Comparison of ENCODE assay signal across 25 cellular contexts in genomic region chr16:2734844-2735243, GRCh38. TPM values are rescaled to one million over a fixed set of nuclear protein-coding genes. Genes with fewer than 3 reads are reported as not detected.
DNase-seq lines count a peak whose midpoint lies in the region; ATAC-seq and TF ChIP-seq lines count a peak whose summit lies in the region.
"Had no signal": no experiment of that assay in that cellular context is flagged by ENCODE, and none has a peak within 500 bp of the region (broad histone marks: within the 10 kb centered on the region; RNA-seq: fewer than 3 reads in every experiment).

No MANE protein-coding gene starts in this region.

- H3K9me3 ChIP-seq in H9 (ENCODE audit: control insufficient read depth, low read depth, low read length): no peaks in the 10 kb centered on the region
- no peaks in the 10 kb centered on the region for H3K9me3 ChIP-seq in mesenchymal stem cell (ENCODE audit: control insufficient read depth, low read length)
- H3K9me3 ChIP-seq: BE2C, BLaER1 had no signal

- H2BK12ac ChIP-seq in H9 (ENCODE audit: insufficient read length, low read depth, low read length) (no peak overlapping the region), mesenchymal stem cell (ENCODE audit: low read length in 2 of 2) (no peak overlapping the region)

- H4K5ac ChIP-seq in H9 (ENCODE audit: insufficient read length, low read depth, low read length): no peak overlapping the region

- no peak overlapping the region for H3K4me3 ChIP-seq in HL-60 (replicated peaks; ENCODE audit: insufficient read depth, low read length)
- H3K4me3 ChIP-seq in mesenchymal stem cell (ENCODE audit: insufficient read depth in 1 of 2, low read depth in 1 of 2, low read length in 2 of 2): no peak overlapping the region
- H3K4me3 ChIP-seq: BLaER1 had no signal

- ATAC-seq in activated T-helper 17 cell treated with anti-CD3 and anti-CD28 coated beads, Interleukin-2, amount 50 U/mL, for 72 hours (replicated peaks): peak; percentile 78
- ATAC-seq in GM21528 (IDR thresholded peaks at IDR 0.05; ENCODE audit: low FRiP score, unreplicated experiment): no peak

- no peak overlapping the region for H4K91ac ChIP-seq in H9 (ENCODE audit: insufficient read length, low read depth, low read length)
- no peak overlapping the region for H4K91ac ChIP-seq in mesenchymal stem cell (ENCODE audit: low read length)

- H3K27me3 ChIP-seq in H9 (ENCODE audit: insufficient read depth, low read length) (no peaks in the 10 kb centered on the region), HL-60 (ENCODE audit: insufficient read depth, poor library complexity, severe bottlenecking) (no peaks in the 10 kb centered on the region), mesenchymal stem cell (ENCODE audit: control insufficient read depth in 1 of 2, insufficient read depth in 1 of 2, low read length in 2 of 2) (peaks cover 8 to 12% of the 10 kb centered on the region in 2 experiments)
- H3K27me3 ChIP-seq: BE2C, BLaER1 had no signal

- H3K9ac ChIP-seq in H9 (ENCODE audit: extremely low read depth, insufficient read length, low read length): no peak overlapping the region
- H3K9ac ChIP-seq in mesenchymal stem cell (ENCODE audit: low read length): no peak overlapping the region
- H3K9ac ChIP-seq: BLaER1 had no signal

- no peak overlapping the region for H3K27ac Mint-ChIP-seq in H9
- no peak overlapping the region for H3K27ac Mint-ChIP-seq in activated T-helper 17 cell treated with anti-CD3 and anti-CD28 coated beads, Interleukin-2, amount 50 U/mL, for 72 hours
- H3K27ac Mint-ChIP-seq: CD4-positive, alpha-beta memory T cell; CD4-positive, CD25-positive, alpha-beta regulatory T cell had no signal

- H2AK5ac ChIP-seq in H9 (ENCODE audit: insufficient read length, low read length) (no peak overlapping the region), mesenchymal stem cell (ENCODE audit: low read length, severe bottlenecking) (no peak overlapping the region)

- no peak overlapping the region for H3K56ac ChIP-seq in H9 (ENCODE audit: insufficient read length, low read depth, low read length)

- H3K4me2 ChIP-seq in H9 (ENCODE audit: insufficient read depth, insufficient read length, low read length): no peak overlapping the region
- no peak overlapping the region for H3K4me2 ChIP-seq in mesenchymal stem cell (ENCODE audit: low read length, poor library complexity, severe bottlenecking)
- H3K4me2 ChIP-seq: BLaER1 had no signal

- H3K4me3 Mint-ChIP-seq in H9: no peak overlapping the region
- no peak overlapping the region for H3K4me3 Mint-ChIP-seq in activated T-helper 17 cell treated with anti-CD3 and anti-CD28 coated beads, Interleukin-2, amount 50 U/mL, for 72 hours
- H3K4me3 Mint-ChIP-seq: CD14-positive monocyte; CD4-positive, alpha-beta memory T cell; CD4-positive, CD25-positive, alpha-beta regulatory T cell; CD8-positive, alpha-beta memory T cell had no signal

- H3K23me2 ChIP-seq in H9 (ENCODE audit: insufficient read length, low read depth, low read length, poor library complexity, severe bottlenecking): no peaks in the 10 kb centered on the region

- DNase-seq in H9 (no peak), HL-60 (ENCODE audit: low read depth in 1 of 2, low spot score in 1 of 2) (no peak), mesenchymal stem cell (no peak), NCI-H526 treated with DMSO at 0.1 percent for 48 hours (lab: John Stamatoyannopoulos, UW) (no peak), SW480 (ENCODE audit: low spot score) (no peak), DMS79 treated with DMSO at 0.1 percent for 48 hours (lab: John Stamatoyannopoulos, UW) (no peak)
- DNase-seq: 8988T; ACHN; BE2C; C1 segment of cervical spinal cord; CD4-positive, alpha-beta memory T cell; CD4-positive, CD25-positive, alpha-beta regulatory T cell; CD8-positive, alpha-beta memory T cell; COR-L47; DMS 273 treated with DMSO at 0.1 percent for 48 hours; DMS153; DMS53; DMS79; GF-D8 had no signal

- H2BK120ac ChIP-seq in H9 (ENCODE audit: low read depth, low read length, poor library complexity, severe bottlenecking) (no peak overlapping the region), mesenchymal stem cell (ENCODE audit: low read depth, low read length) (no peak overlapping the region)

- H2BK20ac ChIP-seq in H9 (ENCODE audit: low read depth, low read length, poor library complexity, severe bottlenecking): no peak overlapping the region

- H2BK15ac ChIP-seq in H9 (ENCODE audit: low read depth, low read length) (no peak overlapping the region), mesenchymal stem cell (ENCODE audit: low read depth, poor library complexity, severe bottlenecking) (no peak overlapping the region)

- H3K79me1 ChIP-seq in H9 (ENCODE audit: insufficient read depth, low read depth, low read length, poor library complexity, severe bottlenecking) (no peaks in the 10 kb centered on the region), mesenchymal stem cell (replicated peaks; ENCODE audit: low read length, poor library complexity, severe bottlenecking) (no peaks in the 10 kb centered on the region)

- H3K27ac ChIP-seq in H9 (ENCODE audit: insufficient read length, low read depth, low read length) (no peak overlapping the region), HL-60 (replicated peaks) (peak overlapping the region; percentile 38; the same call in 1 of the 2 replicates), mesenchymal stem cell (ENCODE audit: low read length, poor library complexity, severe bottlenecking) (no peak overlapping the region)
- H3K27ac ChIP-seq: BLaER1 had no signal

- H3K4ac ChIP-seq in H9 (ENCODE audit: low read depth, low read length) (no peak overlapping the region), mesenchymal stem cell (ENCODE audit: low read depth in 1 of 2, low read length in 2 of 2) (no peak overlapping the region)

- H3K4me1 Mint-ChIP-seq in H9: peaks cover 4 to 16% of the 10 kb centered on the region in 2 experiments; a peak in 2 of 4 replicates
- no peaks in the 10 kb centered on the region for H3K4me1 Mint-ChIP-seq in activated T-helper 17 cell treated with anti-CD3 and anti-CD28 coated beads, Interleukin-2, amount 50 U/mL, for 72 hours
- H3K4me1 Mint-ChIP-seq: CD4-positive, alpha-beta memory T cell; CD4-positive, CD25-positive, alpha-beta regulatory T cell; CD8-positive, alpha-beta memory T cell had no signal

- no peak overlapping the region for H2AFZ ChIP-seq in H9 (ENCODE audit: low read length)
- H2AFZ ChIP-seq in mesenchymal stem cell (ENCODE audit: low read depth, low read length): peak overlapping the region; percentile 27

- no peaks in the 10 kb centered on the region; the same call in 1 of the 2 replicates for H3K27me3 Mint-ChIP-seq in H9 (ENCODE audit: low read depth)
- H3K27me3 Mint-ChIP-seq in activated T-helper 17 cell treated with anti-CD3 and anti-CD28 coated beads, Interleukin-2, amount 50 U/mL, for 72 hours: no peaks in the 10 kb centered on the region

- no peaks in the 10 kb centered on the region for H3K79me2 ChIP-seq in H9 (ENCODE audit: insufficient read depth, low read length)

- no peaks in the 10 kb centered on the region for H3K9me3 Mint-ChIP-seq in H9
- H3K9me3 Mint-ChIP-seq in activated T-helper 17 cell treated with anti-CD3 and anti-CD28 coated beads, Interleukin-2, amount 50 U/mL, for 72 hours: no peaks in the 10 kb centered on the region
- H3K9me3 Mint-ChIP-seq: CD4-positive, alpha-beta memory T cell; CD4-positive, CD25-positive, alpha-beta regulatory T cell; CD8-positive, alpha-beta memory T cell had no signal

- H2BK5ac ChIP-seq in H9 (ENCODE audit: insufficient read length, low read length) (peak overlapping the region; percentile 26), mesenchymal stem cell (ENCODE audit: low read depth, low read length, poor library complexity, severe bottlenecking) (no peak overlapping the region)

- no peaks in the 10 kb centered on the region for H3K36me3 Mint-ChIP-seq in H9 (ENCODE audit: insufficient read depth in 1 of 3, low read depth in 3 of 3)
- H3K36me3 Mint-ChIP-seq in activated T-helper 17 cell treated with anti-CD3 and anti-CD28 coated beads, Interleukin-2, amount 50 U/mL, for 72 hours (ENCODE audit: low read depth): no peaks in the 10 kb centered on the region
- H3K36me3 Mint-ChIP-seq: CD14-positive monocyte; CD4-positive, alpha-beta memory T cell; CD4-positive, CD25-positive, alpha-beta regulatory T cell; CD8-positive, alpha-beta memory T cell had no signal

- H3T11ph ChIP-seq in H9 (ENCODE audit: low read length): no peak overlapping the region

- no peaks in the 10 kb centered on the region for H4K20me1 ChIP-seq in H9 (ENCODE audit: control insufficient read depth, insufficient read depth, insufficient read length)
- H4K20me1 ChIP-seq: BLaER1 had no signal

- H4K8ac ChIP-seq in H9 (replicated peaks; ENCODE audit: insufficient read length, low read depth, low read length) (no peak overlapping the region), mesenchymal stem cell (ENCODE audit: low read length) (no peak overlapping the region)

- H3K36me3 ChIP-seq in mesenchymal stem cell (ENCODE audit: control insufficient read depth in 1 of 2, insufficient read depth in 2 of 2, low read depth in 1 of 2, low read length in 2 of 2): no peaks in the 10 kb centered on the region
- H3K36me3 ChIP-seq: BE2C, BLaER1 had no signal

- no CpG with 5 or more reads among the region's 7 CpGs for WGBS in H9 (ENCODE audit: extremely low coverage, insufficient read length, low lambda C conversion rate)
- 94% methylated on average over 6 of the region's 7 CpGs for WGBS in mesenchymal stem cell

- H3K23ac ChIP-seq in H9 (ENCODE audit: insufficient read length, low read depth, low read length) (no peak overlapping the region), mesenchymal stem cell (ENCODE audit: low read length in 2 of 2) (no peak overlapping the region)

- TF ChIP-seq CTCF in H9 (conservative IDR thresholded peaks at IDR 0.05): no peak
- no peak for TF ChIP-seq CTCF in HL-60 (IDR thresholded peaks at IDR 0.05; ENCODE audit: insufficient read depth, low read length)

- no peak overlapping the region for H3K18ac ChIP-seq in H9 (ENCODE audit: insufficient read length, low read depth, low read length)
- H3K18ac ChIP-seq in mesenchymal stem cell (ENCODE audit: low read depth in 1 of 2, low read length in 2 of 2): no peak overlapping the region

- no peak overlapping the region for H3K14ac ChIP-seq in H9 (ENCODE audit: insufficient read depth, low read length)
- no peak overlapping the region for H3K14ac ChIP-seq in mesenchymal stem cell (ENCODE audit: low read length in 2 of 2)

- no peaks in the 10 kb centered on the region for H3K4me1 ChIP-seq in H9 (ENCODE audit: insufficient read depth, low read length)
- H3K4me1 ChIP-seq in mesenchymal stem cell (ENCODE audit: control insufficient read depth, insufficient read depth, low read depth, low read length): peaks cover 3% of the 10 kb centered on the region
- H3K4me1 ChIP-seq: BE2C had no signal

RNA-seq across cellular contexts. Expression of gene PRSS27, which starts 14.8 kb away (rescaled TPM):
- total RNA-seq in H9 (2021): 3.6 and 5.0 TPM in 2 replicates
- total RNA-seq in activated T-helper 17 cell treated with anti-CD3 and anti-CD28 coated beads, Interleukin-2, amount 50 U/mL, for 72 hours: 1 to 10 TPM; 2.2 to 2.9 TPM
- polyA plus RNA-seq in mesenchymal stem cell (2013, experiment 1 of 2): 0.52 TPM
- 0.68 TPM for polyA plus RNA-seq in mesenchymal stem cell (2013, experiment 2 of 2)
- polyA plus RNA-seq: CD14-positive monocyte; CD4-positive, alpha-beta memory T cell; CD8-positive, alpha-beta memory T cell had no signal

RNA-seq across cellular contexts. Expression of gene SRRM2, which starts 17.6 kb away (rescaled TPM):
- total RNA-seq in H9 (2021): 667 and 694 TPM in 2 replicates
- total RNA-seq in activated T-helper 17 cell treated with anti-CD3 and anti-CD28 coated beads, Interleukin-2, amount 50 U/mL, for 72 hours: 100 to 1,000 TPM; 553 to 810 TPM
- 290 TPM for polyA plus RNA-seq in mesenchymal stem cell (2013, experiment 1 of 2)
- polyA plus RNA-seq in mesenchymal stem cell (2013, experiment 2 of 2): 246 TPM

RNA-seq across cellular contexts. Expression of gene ELOB, which starts 42.2 kb away (rescaled TPM):
- 319 and 331 TPM in 2 replicates for total RNA-seq in H9 (2021)
- 100 to 1,000 TPM; 160 to 280 TPM for total RNA-seq in activated T-helper 17 cell treated with anti-CD3 and anti-CD28 coated beads, Interleukin-2, amount 50 U/mL, for 72 hours
- polyA plus RNA-seq in mesenchymal stem cell (2013, experiment 1 of 2): 154 TPM
- polyA plus RNA-seq in mesenchymal stem cell (2013, experiment 2 of 2): 152 TPM

RNA-seq across cellular contexts. Expression of gene PRSS33, which starts 52.5 kb away (rescaled TPM):
- total RNA-seq in H9 (2021): not detected in 2 replicates
- total RNA-seq in activated T-helper 17 cell treated with anti-CD3 and anti-CD28 coated beads, Interleukin-2, amount 50 U/mL, for 72 hours: not detected
- not detected for polyA plus RNA-seq in mesenchymal stem cell (2013, experiment 1 of 2)
- polyA plus RNA-seq in mesenchymal stem cell (2013, experiment 2 of 2): not detected
- total RNA-seq: A673; CD4-positive, alpha-beta memory T cell; CD4-positive, CD25-positive, alpha-beta regulatory T cell had no signal
- polyA plus RNA-seq: AG04450; CD14-positive monocyte; CD4-positive, alpha-beta memory T cell; CD4-positive, CD25-positive, alpha-beta regulatory T cell; CD8-positive, alpha-beta memory T cell had no signal

RNA-seq across cellular contexts. Expression of gene KCTD5, which starts 52.5 kb away (rescaled TPM):
- total RNA-seq in H9 (2021): 38.8 and 39.9 TPM in 2 replicates
- 10 to 100 TPM; 42.2 to 79.1 TPM for total RNA-seq in activated T-helper 17 cell treated with anti-CD3 and anti-CD28 coated beads, Interleukin-2, amount 50 U/mL, for 72 hours
- 29.8 TPM for polyA plus RNA-seq in mesenchymal stem cell (2013, experiment 1 of 2)
- polyA plus RNA-seq in mesenchymal stem cell (2013, experiment 2 of 2): 29.1 TPM
